ENCODE assay signal across 9 cellular contexts in genomic region chr12:56298828-56299227, GRCh38. TPM values are rescaled to one million over a fixed set of nuclear protein-coding genes. Genes with fewer than 3 reads are reported as not detected.
DNase-seq lines count a peak whose midpoint lies in the region; ATAC-seq and FAIRE-seq lines count a peak whose summit lies in the region.
"Had no signal": no experiment of that assay in that cellular context is flagged by ENCODE, and none has a peak within 500 bp of the region (broad histone marks: within the 10 kb centered on the region; RNA-seq: fewer than 3 reads in every experiment).

No MANE protein-coding gene starts in this region.

- H3K36me3 Mint-ChIP-seq in activated CD4-positive, alpha-beta T cell treated with anti-CD3 and anti-CD28 coated beads for 36 hours (ENCODE audit: low read depth), result peaks cover 29% of the 10 kb centered on the region
- peaks cover 23% of the 10 kb centered on the region for H3K36me3 Mint-ChIP-seq in activated T-helper 1 cell treated with anti-CD3 and anti-CD28 coated beads, Interleukin-12 subunit alpha, Interleukin-12 subunit beta, Interleukin-2, Interleukin-4 antibody, amounts not matched to agents 30 ng/mL and 10 ng/mL and 1 ng/mL, durations not matched to agents 14 hours and 24 hours and 36 hours (ENCODE audit: low read depth)

- no peaks in the 10 kb centered on the region for H3K27me3 Mint-ChIP-seq in activated CD4-positive, alpha-beta T cell treated with anti-CD3 and anti-CD28 coated beads for 36 hours
- H3K27me3 Mint-ChIP-seq in activated T-helper 1 cell treated with anti-CD3 and anti-CD28 coated beads, Interleukin-12 subunit alpha, Interleukin-12 subunit beta, Interleukin-2, Interleukin-4 antibody, amounts not matched to agents 30 ng/mL and 10 ng/mL and 1 ng/mL, durations not matched to agents 14 hours and 24 hours and 36 hours (ENCODE audit: insufficient read depth), result no peaks in the 10 kb centered on the region

- H3K27ac ChIP-seq in iPS-20b (ENCODE audit: low read length) (no peak overlapping the region), stomach smooth muscle (ENCODE audit: low read length) (peak overlapping the region; percentile 97)

- H3K27me3 ChIP-seq in iPS-20b (ENCODE audit: insufficient read depth, low read length), result no peaks in the 10 kb centered on the region
- H3K27me3 ChIP-seq in stomach smooth muscle (ENCODE audit: control insufficient read depth in 1 of 2, insufficient read depth in 2 of 2, low read length in 2 of 2), result no peaks in the 10 kb centered on the region

- ATAC-seq in activated CD4-positive, alpha-beta T cell treated with anti-CD3 and anti-CD28 coated beads for 36 hours, result no peak

- H3K36me3 ChIP-seq in iPS-20b (ENCODE audit: insufficient read depth, low read depth, low read length) (peaks cover 34% of the 10 kb centered on the region), stomach smooth muscle (ENCODE audit: control insufficient read depth in 2 of 2, insufficient read depth in 2 of 2, low read length in 2 of 2) (peaks cover 0 to 2% of the 10 kb centered on the region in 2 donors)

- CTCF ChIA-PET in activated CD4-positive, alpha-beta T cell treated with anti-CD3 and anti-CD28 coated beads for 36 hours (lab: Charles Lee), result interaction anchor here (0.6 to 1.4 kb wide), 5 partner anchors 10 to 560 kb away, joined by 3 to 6 read pairs (median 4); partner anchors contain the start of genes ANKRD52 and STAT2

- H3K9ac ChIP-seq in iPS-20b (ENCODE audit: low read depth, low read length), result peak overlapping the region; percentile 89
- peak overlapping the region; percentile 50 to 85 for H3K9ac ChIP-seq in stomach smooth muscle (ENCODE audit: low read length in 2 of 2)

- H3K4me3 ChIP-seq in iPS-20b (ENCODE audit: low read length) (peak overlapping the region; percentile 94), stomach smooth muscle (ENCODE audit: low read length in 2 of 2) (peak overlapping the region; percentile 82 to 96)

- peak overlapping the region; percentile 96 for H3K4me3 Mint-ChIP-seq in activated CD4-positive, alpha-beta T cell treated with anti-CD3 and anti-CD28 coated beads for 36 hours
- peak overlapping the region; percentile 98 for H3K4me3 Mint-ChIP-seq in activated T-helper 1 cell treated with anti-CD3 and anti-CD28 coated beads, Interleukin-12 subunit alpha, Interleukin-12 subunit beta, Interleukin-2, Interleukin-4 antibody, amounts not matched to agents 30 ng/mL and 10 ng/mL and 1 ng/mL, durations not matched to agents 14 hours and 24 hours and 36 hours

- no peaks in the 10 kb centered on the region for H3K9me3 ChIP-seq in iPS-20b (ENCODE audit: insufficient read depth, low read depth, low read length)
- H3K9me3 ChIP-seq in stomach smooth muscle (ENCODE audit: control insufficient read depth in 2 of 2, low read length in 2 of 2), result no peaks in the 10 kb centered on the region

- peaks cover 51% of the 10 kb centered on the region for H3K4me1 Mint-ChIP-seq in activated CD4-positive, alpha-beta T cell treated with anti-CD3 and anti-CD28 coated beads for 36 hours
- H3K4me1 Mint-ChIP-seq in activated T-helper 1 cell treated with anti-CD3 and anti-CD28 coated beads, Interleukin-12 subunit alpha, Interleukin-12 subunit beta, Interleukin-2, Interleukin-4 antibody, amounts not matched to agents 30 ng/mL and 10 ng/mL and 1 ng/mL, durations not matched to agents 14 hours and 24 hours and 36 hours (ENCODE audit: low read depth), result peaks cover 54% of the 10 kb centered on the region

- POLR2A ChIA-PET in activated CD4-positive, alpha-beta T cell treated with anti-CD3 and anti-CD28 coated beads for 36 hours (lab: Charles Lee), result interaction anchor here (0.7 to 1.5 kb wide), 6 partner anchors 10 to 61 kb away, joined by 3 to 7 read pairs (median 3); partner anchors contain the start of genes CNPY2, IL23A and STAT2

- H3K4me1 ChIP-seq in iPS-20b (ENCODE audit: insufficient read depth, low read length) (no peaks in the 10 kb centered on the region), stomach smooth muscle (ENCODE audit: control insufficient read depth, insufficient read depth, low read length) (peaks cover 29% of the 10 kb centered on the region)

- FAIRE-seq in RCC 7860 (lab: Jason Lieb, UNC), result no peak
- FAIRE-seq: TTC549 had no signal

- DNase-seq in activated CD4-positive, alpha-beta T cell treated with anti-CD3 and anti-CD28 coated beads for 36 hours, result no peak
- DNase-seq in activated CD4-positive, alpha-beta T cell treated with anti-CD3 and anti-CD28 coated beads for 1 hour, result no peak
- DNase-seq in activated T-helper 1 cell treated with anti-CD3 and anti-CD28 coated beads, Interleukin-12 subunit alpha, Interleukin-12 subunit beta, Interleukin-2, Interleukin-4 antibody, amounts not matched to agents 30 ng/mL and 10 ng/mL and 1 ng/mL, durations not matched to agents 14 hours and 24 hours and 36 hours (ENCODE audit: low spot score), result no peak
- DNase-seq in NCI-H2196 treated with DMSO at 0.1 percent for 48 hours (lab: John Stamatoyannopoulos, UW; ENCODE audit: unreplicated experiment) (no peak), RCC 7860 (ENCODE audit: low spot score) (no peak)
- no peak for DNase-seq in effector CD8-positive, alpha-beta T cell (lab: John Stamatoyannopoulos, UW)

- H3K9me3 Mint-ChIP-seq in activated CD4-positive, alpha-beta T cell treated with anti-CD3 and anti-CD28 coated beads for 36 hours (ENCODE audit: low read depth), result no peaks in the 10 kb centered on the region
- H3K9me3 Mint-ChIP-seq in activated T-helper 1 cell treated with anti-CD3 and anti-CD28 coated beads, Interleukin-12 subunit alpha, Interleukin-12 subunit beta, Interleukin-2, Interleukin-4 antibody, amounts not matched to agents 30 ng/mL and 10 ng/mL and 1 ng/mL, durations not matched to agents 14 hours and 24 hours and 36 hours, result no peaks in the 10 kb centered on the region

- intact Hi-C loops in activated CD4-positive, alpha-beta T cell treated with anti-CD3 and anti-CD28 coated beads for 36 hours (cut with DNase I, micrococcal nuclease), result no loop called here
- intact Hi-C loops in activated T-helper 1 cell treated with anti-CD3 and anti-CD28 coated beads, Interleukin-12 subunit alpha, Interleukin-12 subunit beta, Interleukin-2, Interleukin-4 antibody, amounts not matched to agents 30 ng/mL and 10 ng/mL and 1 ng/mL, durations not matched to agents 14 hours and 24 hours and 36 hours (cut with micrococcal nuclease), result no loop called here

- H3K27ac Mint-ChIP-seq in activated CD4-positive, alpha-beta T cell treated with anti-CD3 and anti-CD28 coated beads for 36 hours, result peak overlapping the region; percentile 90
- H3K27ac Mint-ChIP-seq in activated T-helper 1 cell treated with anti-CD3 and anti-CD28 coated beads, Interleukin-12 subunit alpha, Interleukin-12 subunit beta, Interleukin-2, Interleukin-4 antibody, amounts not matched to agents 30 ng/mL and 10 ng/mL and 1 ng/mL, durations not matched to agents 14 hours and 24 hours and 36 hours, result peak overlapping the region; percentile 90

RNA-seq across cellular contexts. Expression of gene CS, which starts 1.3 kb away (rescaled TPM):
- total RNA-seq in activated CD4-positive, alpha-beta T cell treated with anti-CD3 and anti-CD28 coated beads for 36 hours, result 100 to 1,000 TPM; 197 to 293 TPM
- 269 and 280 TPM in 2 replicates for total RNA-seq in activated T-helper 1 cell treated with anti-CD3 and anti-CD28 coated beads, Interleukin-12 subunit alpha, Interleukin-12 subunit beta, Interleukin-2, Interleukin-4 antibody, amounts not matched to agents 30 ng/mL and 10 ng/mL and 1 ng/mL, durations not matched to agents 14 hours and 24 hours and 36 hours

RNA-seq across cellular contexts. Expression of gene CNPY2, which starts 17.0 kb away (rescaled TPM):
- 10 to 100 TPM; 77.4 to 82.6 TPM for total RNA-seq in activated CD4-positive, alpha-beta T cell treated with anti-CD3 and anti-CD28 coated beads for 36 hours
- total RNA-seq in activated T-helper 1 cell treated with anti-CD3 and anti-CD28 coated beads, Interleukin-12 subunit alpha, Interleukin-12 subunit beta, Interleukin-2, Interleukin-4 antibody, amounts not matched to agents 30 ng/mL and 10 ng/mL and 1 ng/mL, durations not matched to agents 14 hours and 24 hours and 36 hours, result 170 and 172 TPM in 2 replicates

RNA-seq across cellular contexts. Expression of gene COQ10A, which starts 32.1 kb away (rescaled TPM):
- 1 to 10 TPM; 5.2 to 7.5 TPM for total RNA-seq in activated CD4-positive, alpha-beta T cell treated with anti-CD3 and anti-CD28 coated beads for 36 hours
- 17.8 and 18.0 TPM in 2 replicates for total RNA-seq in activated T-helper 1 cell treated with anti-CD3 and anti-CD28 coated beads, Interleukin-12 subunit alpha, Interleukin-12 subunit beta, Interleukin-2, Interleukin-4 antibody, amounts not matched to agents 30 ng/mL and 10 ng/mL and 1 ng/mL, durations not matched to agents 14 hours and 24 hours and 36 hours

RNA-seq across cellular contexts. Expression of gene PAN2, which starts 35.0 kb away (rescaled TPM):
- 10 to 100 TPM; 54.6 to 62.5 TPM for total RNA-seq in activated CD4-positive, alpha-beta T cell treated with anti-CD3 and anti-CD28 coated beads for 36 hours
- total RNA-seq in activated T-helper 1 cell treated with anti-CD3 and anti-CD28 coated beads, Interleukin-12 subunit alpha, Interleukin-12 subunit beta, Interleukin-2, Interleukin-4 antibody, amounts not matched to agents 30 ng/mL and 10 ng/mL and 1 ng/mL, durations not matched to agents 14 hours and 24 hours and 36 hours, result 20.9 and 21.3 TPM in 2 replicates

RNA-seq across cellular contexts. Expression of gene IL23A, which starts 39.9 kb away (rescaled TPM):
- 10 to 100 TPM; 18.5 to 21.6 TPM for total RNA-seq in activated CD4-positive, alpha-beta T cell treated with anti-CD3 and anti-CD28 coated beads for 36 hours
- 40.0 and 43.3 TPM in 2 replicates for total RNA-seq in activated T-helper 1 cell treated with anti-CD3 and anti-CD28 coated beads, Interleukin-12 subunit alpha, Interleukin-12 subunit beta, Interleukin-2, Interleukin-4 antibody, amounts not matched to agents 30 ng/mL and 10 ng/mL and 1 ng/mL, durations not matched to agents 14 hours and 24 hours and 36 hours
